In genomic region chr17:78343433-78344201, GRCh38 we compare ENCODE assay signal across 8 cellular contexts. TPM values are rescaled to one million over a fixed set of nuclear protein-coding genes. Genes with fewer than 3 reads are reported as not detected.
DNase-seq lines count a peak whose midpoint lies in the region; ATAC-seq and TF ChIP-seq lines count a peak whose summit lies in the region.

No MANE protein-coding gene starts in this region.

- H4K20me1 ChIP-seq in BLaER1, result peaks cover 9% of the 10 kb centered on the region; the same call in 1 of the 2 replicates

- H3K27me3 ChIP-seq in BLaER1 (peaks cover 56% of the 10 kb centered on the region), foreskin keratinocyte (no peaks in the 10 kb centered on the region)

- H3K4me1 ChIP-seq in BLaER1 (peaks cover 39% of the 10 kb centered on the region), foreskin keratinocyte (peaks cover 33% of the 10 kb centered on the region)

- no peaks in the 10 kb centered on the region for H3K36me3 Mint-ChIP-seq in activated CD8-positive, alpha-beta memory T cell treated with anti-CD3 and anti-CD28 coated beads, Interleukin-2, amount 10 ng/mL, durations not matched to agents 7 days and 5 days

- H3K36me3 ChIP-seq in BLaER1, result no peaks in the 10 kb centered on the region

- H3K27ac Mint-ChIP-seq in activated CD8-positive, alpha-beta memory T cell treated with anti-CD3 and anti-CD28 coated beads, Interleukin-2, amount 10 ng/mL, durations not matched to agents 7 days and 5 days, result peak overlapping the region; percentile 63

- no peak overlapping the region for H3K27ac ChIP-seq in BLaER1
- H3K27ac ChIP-seq in foreskin keratinocyte, result peak overlapping the region; percentile 70

- peak; percentile 89 for ATAC-seq in activated CD8-positive, alpha-beta memory T cell treated with anti-CD3 and anti-CD28 coated beads, Interleukin-2, amount 10 ng/mL, durations not matched to agents 7 days and 5 days
- no peak for ATAC-seq in foreskin keratinocyte
- ATAC-seq in GM18861 (IDR thresholded peaks at IDR 0.05; ENCODE audit: unreplicated experiment), result no peak
- ATAC-seq in HG03520 (IDR thresholded peaks at IDR 0.05; ENCODE audit: unreplicated experiment), result no peak
- ATAC-seq in GM21529 (IDR thresholded peaks at IDR 0.05; ENCODE audit: unreplicated experiment), result no peak

- H3K27me3 Mint-ChIP-seq in activated CD8-positive, alpha-beta memory T cell treated with anti-CD3 and anti-CD28 coated beads, Interleukin-2, amount 10 ng/mL, durations not matched to agents 7 days and 5 days, result peaks cover 16% of the 10 kb centered on the region

- no peaks in the 10 kb centered on the region for H3K9me3 Mint-ChIP-seq in activated CD8-positive, alpha-beta memory T cell treated with anti-CD3 and anti-CD28 coated beads, Interleukin-2, amount 10 ng/mL, durations not matched to agents 7 days and 5 days (ENCODE audit: low read depth)

- H3K4me3 Mint-ChIP-seq in activated CD8-positive, alpha-beta memory T cell treated with anti-CD3 and anti-CD28 coated beads, Interleukin-2, amount 10 ng/mL, durations not matched to agents 7 days and 5 days, result peak overlapping the region; percentile 33

- peak overlapping the region; percentile 90 for H3K4me2 ChIP-seq in BLaER1

- no peak overlapping the region for H3K4me3 ChIP-seq in BLaER1

- H3K9me3 ChIP-seq in BLaER1, result no peaks in the 10 kb centered on the region

- DNase-seq in Kasumi-1 (lab: John Stamatoyannopoulos, UW) (peak; percentile 50 to 66), foreskin keratinocyte (no peak)
- peak; percentile 90 for DNase-seq in activated CD8-positive, alpha-beta memory T cell treated with anti-CD3 and anti-CD28 coated beads, Interleukin-2, amount 10 ng/mL, durations not matched to agents 7 days and 5 days
- peak; percentile 66 for DNase-seq in stimulated activated CD4-positive, alpha-beta T cell treated with anti-CD3 and anti-CD28 coated beads, Interleukin-2, amount 100 ng/mL, for 4 hours (ENCODE audit: low read depth)

- H3K4me1 Mint-ChIP-seq in activated CD8-positive, alpha-beta memory T cell treated with anti-CD3 and anti-CD28 coated beads, Interleukin-2, amount 10 ng/mL, durations not matched to agents 7 days and 5 days, result peaks cover 38% of the 10 kb centered on the region

- H3K9ac ChIP-seq in BLaER1, result no peak overlapping the region

- TF ChIP-seq CTCF in foreskin keratinocyte (conservative IDR thresholded peaks at IDR 0.05), result no peak

- CTCF ChIA-PET in activated CD8-positive, alpha-beta memory T cell treated with anti-CD3 and anti-CD28 coated beads, Interleukin-2, amount 10 ng/mL, durations not matched to agents 7 days and 5 days (lab: Charles Lee), result interaction anchor here (0.8 to 4.2 kb wide), 11 partner anchors 8 to 92 kb away, joined by 3 to 38 read pairs (median 6); partner anchors contain the start of gene SOCS3

RNA-seq across cellular contexts. Expression of gene SOCS3, which starts 16.3 kb away (rescaled TPM):
- 10 to 100 TPM in 1 of 2 experiments, 1 to 10 TPM in 1; 9.9 to 21.3 TPM for total RNA-seq in activated CD8-positive, alpha-beta memory T cell treated with anti-CD3 and anti-CD28 coated beads, Interleukin-2, amount 10 ng/mL, durations not matched to agents 7 days and 5 days
- 3.7 and 3.9 TPM in 2 replicates for total RNA-seq in foreskin keratinocyte
- polyA plus RNA-seq in foreskin keratinocyte, result 1.7 and 2.4 TPM in 2 replicates

RNA-seq across cellular contexts. Expression of gene PGS1, which starts 34.8 kb away (rescaled TPM):
- total RNA-seq in activated CD8-positive, alpha-beta memory T cell treated with anti-CD3 and anti-CD28 coated beads, Interleukin-2, amount 10 ng/mL, durations not matched to agents 7 days and 5 days, result 10 to 100 TPM; 52.2 to 70.2 TPM
- 14.8 and 14.9 TPM in 2 replicates for total RNA-seq in foreskin keratinocyte
- 12.3 and 14.3 TPM in 2 replicates for polyA plus RNA-seq in foreskin keratinocyte

Comparison
In these comparisons a context has a peak if more than half of its experiments do, and no peak if none do; other contexts are left out.
1. DNase-seq: peak in Kasumi-1 (2 of 2), activated CD8-positive, alpha-beta memory T cell treated with anti-CD3 and anti-CD28 coated beads, Interleukin-2, amount 10 ng/mL, durations not matched to agents 7 days and 5 days (single experiment) and stimulated activated CD4-positive, alpha-beta T cell treated with anti-CD3 and anti-CD28 coated beads, Interleukin-2, amount 100 ng/mL, for 4 hours (single experiment); none in foreskin keratinocyte (0 of 2).